ENCODE assay signal across 9 cellular contexts in the genomic region with DNA sequence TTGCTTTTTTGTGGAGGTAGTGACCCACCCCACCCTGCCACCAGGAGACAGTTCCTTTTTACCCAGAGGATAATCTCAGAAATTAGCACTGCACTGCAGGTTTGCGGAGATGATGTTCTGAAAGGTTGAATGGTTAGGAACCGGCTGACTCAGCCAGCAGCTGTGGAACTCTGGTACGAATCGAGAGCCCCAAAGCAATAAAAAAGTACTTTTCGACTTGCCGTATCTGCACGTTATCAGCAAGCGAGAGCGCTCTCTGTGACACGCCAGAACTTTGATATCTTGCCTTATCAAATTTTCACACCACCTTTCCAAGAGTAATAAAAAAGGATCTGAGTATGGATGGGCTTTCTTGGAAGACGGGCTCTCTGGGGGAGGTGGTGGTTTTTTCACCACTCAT.
"Had no signal": no experiment of that assay in that cellular context is flagged by ENCODE, and none has a peak within 500 bp of the region (broad histone marks: within the 10 kb centered on the region; RNA-seq: fewer than 3 reads in every experiment).

No MANE protein-coding gene starts in this region.

- ATAC-seq: GM23338, HepG2 had no signal

- DNase-seq: H9, HCEC 1CT, KBM-7 had no signal

- H3K27ac ChIP-seq: HL-60, KMS-11 had no signal

- H3K4me3 ChIP-seq: GM23338 had no signal

- FAIRE-seq: H1, H54, HepG2 had no signal
